In the genomic region with DNA sequence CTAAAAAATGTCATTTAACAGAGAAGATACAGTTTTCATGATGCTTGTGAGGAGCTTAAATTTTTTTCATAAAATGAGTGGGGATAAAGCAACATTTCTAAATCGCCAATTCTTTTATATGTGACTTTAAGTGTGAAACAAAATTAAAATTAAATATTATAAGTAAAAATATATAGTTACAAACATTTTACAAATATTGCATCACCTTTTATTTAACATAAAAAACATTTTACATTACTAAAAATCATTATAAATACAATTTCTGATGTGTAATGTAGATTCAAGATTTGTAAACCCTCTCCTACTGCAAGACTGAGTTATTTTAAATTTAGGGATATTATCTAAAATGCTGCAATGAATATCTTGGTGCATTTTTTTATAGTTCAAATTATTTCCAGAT, we compare ENCODE assay signal across 36 cellular contexts. TPM values are rescaled to one million over a fixed set of nuclear protein-coding genes. Genes with fewer than 3 reads are reported as not detected.
"Had no signal": no experiment of that assay in that cellular context is flagged by ENCODE, and none has a peak within 500 bp of the region (broad histone marks: within the 10 kb centered on the region; RNA-seq: fewer than 3 reads in every experiment).

No MANE protein-coding gene starts in this region.

- ATAC-seq: activated CD8-positive, alpha-beta memory T cell treated with anti-CD3 and anti-CD28 coated beads, Interleukin-2, amount 10 ng/mL, durations not matched to agents 7 days and 5 days; activated CD8-positive, alpha-beta T cell treated with anti-CD3 and anti-CD28 coated beads, Interleukin-2, amount 10 ng/mL, durations not matched to agents 7 days and 5 days; activated naive CD4-positive, alpha-beta T cell treated with anti-CD3 and anti-CD28 coated beads, Interleukin-2, amount 50 U/mL, for 72 hours had no signal

- H3K9me3 ChIP-seq: ascending aorta had no signal

- DNase-seq: activated B cell treated with CpG ODN at 0.5 μM for 24 hours; activated CD4-positive, alpha-beta memory T cell treated with anti-CD3 and anti-CD28 coated beads, Interleukin-2, amount 10 ng/mL, durations not matched to agents 7 days and 5 days; activated CD4-positive, alpha-beta T cell treated with anti-CD3 and anti-CD28 coated beads for 48 hours; activated CD4-positive, alpha-beta T cell treated with anti-CD3 and anti-CD28 coated beads, Interleukin-2, amount 10 ng/mL, durations not matched to agents 7 days and 5 days; activated CD4-positive, alpha-beta T cell treated with anti-CD3 and anti-CD28 coated beads, Interleukin-2, amount 50 U/mL, for 48 hours; activated CD4-positive, CD25-positive, alpha-beta regulatory T cell treated with anti-CD3 and anti-CD28 coated beads, Interleukin-2, amount 50 U/mL, for 72 hours; activated CD8-positive, alpha-beta memory T cell treated with anti-CD3 and anti-CD28 coated beads for 24 hours; activated CD8-positive, alpha-beta memory T cell treated with anti-CD3 and anti-CD28 coated beads, Interleukin-2, amount 10 ng/mL, durations not matched to agents 7 days and 5 days; activated CD8-positive, alpha-beta memory T cell treated with anti-CD3 and anti-CD28 coated beads, Interleukin-2, amount 50 U/mL, for 48 hours; activated CD8-positive, alpha-beta T cell treated with anti-CD3 and anti-CD28 coated beads, Interleukin-2, amount 10 ng/mL, durations not matched to agents 7 days and 5 days; activated effector memory CD4-positive, alpha-beta T cell treated with anti-CD3 and anti-CD28 coated beads, Interleukin-2, amount 50 U/mL, for 16 hours; activated gamma-delta T cell treated with Interleukin-2 at 50 U/mL for 16 hours; activated naive CD4-positive, alpha-beta T cell; activated naive CD4-positive, alpha-beta T cell treated with anti-CD3 and anti-CD28 coated beads for 36 hours; activated naive CD4-positive, alpha-beta T cell treated with anti-CD3 and anti-CD28 coated beads, Interleukin-2, amount 50 U/mL, for 16 hours; activated naive CD8-positive, alpha-beta T cell treated with anti-CD3 and anti-CD28 coated beads for 36 hours; activated T-cell treated with anti-CD3 and anti-CD28 coated beads, Interleukin-2, amount 50 U/mL, for 24 hours; activated T-cell treated with anti-CD3 and anti-CD28 coated beads, Interleukin-2, amount 50 U/mL, for 48 hours; amygdala; anterior cingulate cortex; caudate nucleus; cerebellar nuclear complex; T-helper 1 cell; T-helper 2 cell; T-helper 9 cell had no signal

- H3K4me1 Mint-ChIP-seq: activated B cell treated with CpG ODN at 0.5 μM for 24 hours; activated CD4-positive, alpha-beta memory T cell treated with anti-CD3 and anti-CD28 coated beads, Interleukin-2, amount 10 ng/mL, durations not matched to agents 7 days and 5 days; activated CD4-positive, alpha-beta T cell treated with anti-CD3 and anti-CD28 coated beads, Interleukin-2, amount 10 ng/mL, durations not matched to agents 7 days and 5 days; activated CD8-positive, alpha-beta memory T cell treated with anti-CD3 and anti-CD28 coated beads, Interleukin-2, amount 10 ng/mL, durations not matched to agents 7 days and 5 days; activated naive CD8-positive, alpha-beta T cell treated with anti-CD3 and anti-CD28 coated beads for 36 hours; brain; central memory CD8-positive, alpha-beta T cell had no signal

- H3K36me3 Mint-ChIP-seq: activated CD8-positive, alpha-beta memory T cell treated with anti-CD3 and anti-CD28 coated beads, Interleukin-2, amount 10 ng/mL, durations not matched to agents 7 days and 5 days; activated naive CD4-positive, alpha-beta T cell treated with anti-CD3 and anti-CD28 coated beads, Interleukin-2, amount 50 U/mL, for 72 hours; brain had no signal

- FAIRE-seq: bronchial epithelial cell, TTC549 had no signal

- H3K36me3 ChIP-seq: ascending aorta, cardiac muscle cell had no signal

- H3K27me3 Mint-ChIP-seq: activated B cell treated with CpG ODN at 0.5 μM for 24 hours; activated CD4-positive, alpha-beta memory T cell treated with anti-CD3 and anti-CD28 coated beads, Interleukin-2, amount 10 ng/mL, durations not matched to agents 7 days and 5 days; activated CD4-positive, alpha-beta T cell treated with anti-CD3 and anti-CD28 coated beads, Interleukin-2, amount 10 ng/mL, durations not matched to agents 7 days and 5 days; activated naive CD8-positive, alpha-beta T cell treated with anti-CD3 and anti-CD28 coated beads for 36 hours had no signal

- H3K27me3 ChIP-seq: ascending aorta, cardiac muscle cell had no signal

- H3K4me1 ChIP-seq: ascending aorta had no signal

- H3K27ac Mint-ChIP-seq: activated B cell treated with CpG ODN at 0.5 μM for 24 hours; activated CD4-positive, alpha-beta memory T cell treated with anti-CD3 and anti-CD28 coated beads, Interleukin-2, amount 10 ng/mL, durations not matched to agents 7 days and 5 days; activated CD4-positive, alpha-beta T cell treated with anti-CD3 and anti-CD28 coated beads, Interleukin-2, amount 10 ng/mL, durations not matched to agents 7 days and 5 days; activated CD8-positive, alpha-beta memory T cell treated with anti-CD3 and anti-CD28 coated beads, Interleukin-2, amount 10 ng/mL, durations not matched to agents 7 days and 5 days; activated CD8-positive, alpha-beta T cell treated with anti-CD3 and anti-CD28 coated beads, Interleukin-2, amount 10 ng/mL, durations not matched to agents 7 days and 5 days; activated naive CD4-positive, alpha-beta T cell treated with anti-CD3 and anti-CD28 coated beads for 36 hours; activated naive CD4-positive, alpha-beta T cell treated with anti-CD3 and anti-CD28 coated beads, Interleukin-2, amount 50 U/mL, for 72 hours; activated naive CD8-positive, alpha-beta T cell treated with anti-CD3 and anti-CD28 coated beads for 36 hours; activated T-cell treated with anti-CD3 and anti-CD28 coated beads, Interleukin-2, amount 50 U/mL, for 24 hours; activated T-helper 2 cell treated with anti-CD3 and anti-CD28 coated beads, Interferon-gamma antibody, Interleukin-2, Interleukin-4, amounts not matched to agents 10 μg/mL and 5 μg/mL and 100 μg/mL, durations not matched to agents 14 hours and 24 hours and 36 hours; brain; T-helper 1 cell treated with Interleukin-12 subunit alpha and Interleukin-12 subunit beta and Interleukin-4 antibody, amounts not matched to agents 30 μg/mL and 1 μg/mL, for 36 hours; T-helper 2 cell treated with Interferon-gamma antibody and Interleukin-4, amounts not matched to agents 5 μg/mL and 100 μg/mL, for 36 hours had no signal

- H3K4me3 Mint-ChIP-seq: activated B cell treated with CpG ODN at 0.5 μM for 24 hours; activated CD4-positive, alpha-beta memory T cell treated with anti-CD3 and anti-CD28 coated beads, Interleukin-2, amount 10 ng/mL, durations not matched to agents 7 days and 5 days; activated CD4-positive, alpha-beta T cell treated with anti-CD3 and anti-CD28 coated beads, Interleukin-2, amount 10 ng/mL, durations not matched to agents 7 days and 5 days; activated CD8-positive, alpha-beta memory T cell treated with anti-CD3 and anti-CD28 coated beads, Interleukin-2, amount 10 ng/mL, durations not matched to agents 7 days and 5 days; activated CD8-positive, alpha-beta T cell treated with anti-CD3 and anti-CD28 coated beads, Interleukin-2, amount 10 ng/mL, durations not matched to agents 7 days and 5 days; activated naive CD4-positive, alpha-beta T cell treated with anti-CD3 and anti-CD28 coated beads for 36 hours; activated naive CD8-positive, alpha-beta T cell treated with anti-CD3 and anti-CD28 coated beads for 36 hours; activated T-cell treated with anti-CD3 and anti-CD28 coated beads, Interleukin-2, amount 50 U/mL, for 24 hours; brain; central memory CD8-positive, alpha-beta T cell; T-helper 1 cell treated with Interleukin-12 subunit alpha and Interleukin-12 subunit beta and Interleukin-4 antibody, amounts not matched to agents 30 μg/mL and 1 μg/mL, for 36 hours; T-helper 2 cell treated with Interferon-gamma antibody and Interleukin-4, amounts not matched to agents 5 μg/mL and 100 μg/mL, for 36 hours had no signal

- H3K27ac ChIP-seq: ascending aorta, cardiac muscle cell, VCaP had no signal

- H3K4me3 ChIP-seq: ascending aorta, cardiac muscle cell had no signal

- H3K9me3 Mint-ChIP-seq: activated CD4-positive, alpha-beta memory T cell treated with anti-CD3 and anti-CD28 coated beads, Interleukin-2, amount 10 ng/mL, durations not matched to agents 7 days and 5 days; activated naive CD4-positive, alpha-beta T cell treated with anti-CD3 and anti-CD28 coated beads for 36 hours; activated T-helper 2 cell treated with anti-CD3 and anti-CD28 coated beads, Interferon-gamma antibody, Interleukin-2, Interleukin-4, amounts not matched to agents 10 μg/mL and 5 μg/mL and 100 μg/mL, durations not matched to agents 14 hours and 24 hours and 36 hours; central memory CD8-positive, alpha-beta T cell; T-helper 1 cell treated with Interleukin-12 subunit alpha and Interleukin-12 subunit beta and Interleukin-4 antibody, amounts not matched to agents 30 μg/mL and 1 μg/mL, for 36 hours; T-helper 2 cell treated with Interferon-gamma antibody and Interleukin-4, amounts not matched to agents 5 μg/mL and 100 μg/mL, for 36 hours had no signal

RNA-seq across cellular contexts. Expression of a gene that starts 44.4 kb away (rescaled TPM):
- total RNA-seq: activated B cell treated with CpG ODN at 0.5 μM for 24 hours; activated CD4-positive, alpha-beta memory T cell treated with anti-CD3 and anti-CD28 coated beads, Interleukin-2, amount 10 ng/mL, durations not matched to agents 7 days and 5 days; activated CD4-positive, alpha-beta T cell treated with anti-CD3 and anti-CD28 coated beads, Interleukin-2, amount 10 ng/mL, durations not matched to agents 7 days and 5 days; activated CD8-positive, alpha-beta memory T cell treated with anti-CD3 and anti-CD28 coated beads, Interleukin-2, amount 10 ng/mL, durations not matched to agents 7 days and 5 days; activated CD8-positive, alpha-beta T cell treated with anti-CD3 and anti-CD28 coated beads, Interleukin-2, amount 10 ng/mL, durations not matched to agents 7 days and 5 days; activated naive CD4-positive, alpha-beta T cell treated with anti-CD3 and anti-CD28 coated beads for 36 hours; activated naive CD4-positive, alpha-beta T cell treated with anti-CD3 and anti-CD28 coated beads, Interleukin-2, amount 50 U/mL, for 72 hours; activated naive CD8-positive, alpha-beta T cell treated with anti-CD3 and anti-CD28 coated beads for 36 hours; activated T-helper 2 cell treated with anti-CD3 and anti-CD28 coated beads, Interferon-gamma antibody, Interleukin-2, Interleukin-4, amounts not matched to agents 10 μg/mL and 5 μg/mL and 100 μg/mL, durations not matched to agents 14 hours and 24 hours and 36 hours had no signal
